In the genomic region with DNA sequence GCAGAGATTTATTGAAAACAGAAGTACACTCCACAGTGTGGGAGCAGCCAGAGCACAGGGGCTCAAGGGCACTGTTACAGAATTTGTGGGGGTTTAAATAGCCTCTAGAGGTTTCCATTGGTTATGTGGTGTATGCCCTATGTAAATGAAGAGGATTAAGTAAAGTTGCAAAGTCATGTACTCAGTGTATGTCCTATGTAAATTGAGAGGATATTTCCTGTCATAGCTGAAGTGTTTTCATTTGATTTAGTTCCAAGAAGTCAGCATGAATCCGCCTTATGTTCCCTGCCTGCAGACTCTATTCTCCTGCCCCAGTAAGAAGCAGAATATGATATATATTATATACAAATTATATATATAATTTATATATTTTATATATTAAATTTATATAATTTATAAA, we compare ENCODE assay signal across 20 cellular contexts.
"Had no signal": no experiment of that assay in that cellular context is flagged by ENCODE, and none has a peak within 500 bp of the region (broad histone marks: within the 10 kb centered on the region; RNA-seq: fewer than 3 reads in every experiment).

No MANE protein-coding gene starts in this region.

- H3K27ac Mint-ChIP-seq: IgD-negative memory B cell had no signal

- H3K36me3 Mint-ChIP-seq: IgD-negative memory B cell had no signal

- H3K4me3 Mint-ChIP-seq: IgD-negative memory B cell had no signal

- DNase-seq: KBM-7, NCI-H1092, NCI-H1105 treated with DMSO at 0.1 percent for 48 hours, NCI-H1417 treated with DMSO at 0.1 percent for 48 hours, NCI-H146, NCI-H187, NCI-H2029, NCI-H2081 treated with DMSO at 0.1 percent for 48 hours, NCI-H2171, NCI-H226, NCI-H446, NCI-H510A, NCI-H524 treated with DMSO at 0.1 percent for 48 hours, NCI-H69, NCI-H774, Right ventricle myocardium superior, RPMI8226, SIG-M5, SK-N-SH had no signal

- H3K4me1 Mint-ChIP-seq: IgD-negative memory B cell had no signal

- H3K27me3 Mint-ChIP-seq: IgD-negative memory B cell had no signal
